Comparison of ENCODE assay signal across 27 cellular contexts in the genomic region with DNA sequence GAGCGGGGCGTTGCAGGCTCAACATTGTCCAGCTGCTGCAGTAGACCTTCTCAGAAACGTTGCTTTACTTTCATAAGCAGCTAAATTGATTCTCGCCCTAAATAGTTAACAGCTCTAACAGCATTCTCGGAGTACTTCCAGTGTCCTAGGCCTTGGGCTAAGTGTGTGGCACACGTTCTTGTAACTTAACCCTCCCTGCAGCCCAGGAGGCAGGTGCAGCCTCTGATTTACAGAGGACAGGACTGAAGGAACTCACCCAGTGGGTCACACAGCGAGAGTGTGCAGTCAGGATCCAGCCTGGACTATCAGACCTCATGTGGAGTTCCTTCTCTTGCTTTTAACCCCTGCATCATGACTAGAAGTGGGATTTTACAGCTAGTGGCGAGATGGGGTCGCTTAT.
"Had no signal": no experiment of that assay in that cellular context is flagged by ENCODE, and none has a peak within 500 bp of the region (broad histone marks: within the 10 kb centered on the region; RNA-seq: fewer than 3 reads in every experiment).

No MANE protein-coding gene starts in this region.

- H3K36me3 ChIP-seq: brain microvascular endothelial cell, WERI-Rb-1 had no signal

- H3K27me3 ChIP-seq: brain microvascular endothelial cell, dorsolateral prefrontal cortex had no signal

- DNase-seq: activated B cell treated with CpG ODN at 0.5 μM for 24 hours; activated CD4-positive, alpha-beta memory T cell treated with anti-CD3 and anti-CD28 coated beads, Interleukin-2, amount 10 ng/mL, durations not matched to agents 7 days and 5 days; activated CD4-positive, alpha-beta T cell treated with anti-CD3 and anti-CD28 coated beads for 36 hours; activated CD4-positive, alpha-beta T cell treated with anti-CD3 and anti-CD28 coated beads, Interleukin-2, amount 10 ng/mL, durations not matched to agents 7 days and 5 days; activated CD4-positive, alpha-beta T cell treated with anti-CD3 and anti-CD28 coated beads, Interleukin-2, amount 50 U/mL, for 4 hours; activated CD4-positive, CD25-positive, alpha-beta regulatory T cell treated with anti-CD3 and anti-CD28 coated beads, Interleukin-2, amount 50 U/mL, for 72 hours; activated CD8-positive, alpha-beta memory T cell treated with anti-CD3 and anti-CD28 coated beads, Interleukin-2, amount 50 U/mL, for 48 hours; activated gamma-delta T cell; activated naive CD4-positive, alpha-beta T cell; activated naive CD4-positive, alpha-beta T cell treated with anti-CD3 and anti-CD28 coated beads, Interleukin-2, amount 10 ng/mL, durations not matched to agents 7 days and 5 days; activated naive CD8-positive, alpha-beta T cell treated with anti-CD3 and anti-CD28 coated beads, Interleukin-2, amount 10 ng/mL, durations not matched to agents 7 days and 5 days; activated T-cell treated with anti-CD3 and anti-CD28 coated beads for 4 hours; activated T-cell treated with anti-CD3 and anti-CD28 coated beads, Interleukin-2, amount 50 U/mL, for 24 hours; activated T-cell treated with anti-CD3 and anti-CD28 coated beads, Interleukin-2, amount 50 U/mL, for 72 hours; brain microvascular endothelial cell; dorsolateral prefrontal cortex; effector memory CD4-positive, alpha-beta T cell; endodermal cell; foreskin fibroblast; head of caudate nucleus; T-helper 1 cell; T-helper 17 cell; T1000; WERI-Rb-1 had no signal

- H3K27ac ChIP-seq: brain microvascular endothelial cell, coronary artery, dorsolateral prefrontal cortex, WERI-Rb-1 had no signal

- ATAC-seq: activated CD4-positive, alpha-beta T cell treated with anti-CD3 and anti-CD28 coated beads for 36 hours; activated naive CD4-positive, alpha-beta T cell treated with anti-CD3 and anti-CD28 coated beads, Interleukin-2, amount 50 U/mL, for 72 hours; activated T-cell treated with anti-CD3 and anti-CD28 coated beads, Interleukin-2, amount 50 U/mL, for 72 hours; esophagus mucosa; T-helper 17 cell had no signal

- H3K4me3 ChIP-seq: coronary artery, dorsolateral prefrontal cortex had no signal
